9 cellular contexts compared by ENCODE assay signal in genomic region chr22:20885557-20886323, GRCh38. TPM values are rescaled to one million over a fixed set of nuclear protein-coding genes. Genes with fewer than 3 reads are reported as not detected.
DNase-seq lines count a peak whose midpoint lies in the region; ATAC-seq, FAIRE-seq and TF ChIP-seq lines count a peak whose summit lies in the region.
"Had no signal": no experiment of that assay in that cellular context is flagged by ENCODE, and none has a peak within 500 bp of the region (broad histone marks: within the 10 kb centered on the region; RNA-seq: fewer than 3 reads in every experiment).

No MANE protein-coding gene starts in this region.

- H3K4me1 ChIP-seq in neuronal stem cell (ENCODE audit: control insufficient read depth in 2 of 2, insufficient read depth in 1 of 2, low read depth in 1 of 2, low read length in 2 of 2) (peaks cover 0 to 3% of the 10 kb centered on the region in 2 donors), thyroid gland (no peaks in the 10 kb centered on the region)

- H3K36me3 Mint-ChIP-seq in activated naive CD4-positive, alpha-beta T cell treated with anti-CD3 and anti-CD28 coated beads for 36 hours (ENCODE audit: low read depth): peaks cover 23% of the 10 kb centered on the region

- FAIRE-seq in HTR-8/SVneo (lab: Jason Lieb, UNC): peak; percentile 72
- FAIRE-seq: TTC549 had no signal

- H3K9me3 Mint-ChIP-seq in activated naive CD4-positive, alpha-beta T cell treated with anti-CD3 and anti-CD28 coated beads for 36 hours: no peaks in the 10 kb centered on the region

- H3K18ac ChIP-seq in neuronal stem cell (ENCODE audit: low read length): no peak overlapping the region

- H3K4me2 ChIP-seq in neuronal stem cell (ENCODE audit: insufficient read depth, low read length, poor library complexity, severe bottlenecking): no peak overlapping the region

- H3K9me3 ChIP-seq in neuronal stem cell (replicated peaks in 1 of 2; ENCODE audit: control insufficient read depth in 2 of 2, insufficient read depth in 1 of 2, low read depth in 1 of 2, low read length in 2 of 2) (no peaks in the 10 kb centered on the region), thyroid gland (no peaks in the 10 kb centered on the region)

- H3K27me3 Mint-ChIP-seq in activated naive CD4-positive, alpha-beta T cell treated with anti-CD3 and anti-CD28 coated beads for 36 hours (ENCODE audit: low read depth): no peaks in the 10 kb centered on the region

- H2AK5ac ChIP-seq in neuronal stem cell (ENCODE audit: low read depth, low read length): no peak overlapping the region

- ATAC-seq in HG03571 (IDR thresholded peaks at IDR 0.05; ENCODE audit: unreplicated experiment): no peak

- intact Hi-C loops in activated naive CD4-positive, alpha-beta T cell treated with anti-CD3 and anti-CD28 coated beads for 36 hours (cut with micrococcal nuclease): no loop called here
- intact Hi-C loops in thyroid gland (cut with DNase I): no loop called here

- H2BK15ac ChIP-seq in neuronal stem cell (ENCODE audit: low read length): no peak overlapping the region

- H2AFZ ChIP-seq in neuronal stem cell (ENCODE audit: low read length): peak overlapping the region; percentile 45

- peak; percentile 87 for DNase-seq in D341Med (ENCODE audit: low spot score)
- peak; percentile 80 for DNase-seq in HTR-8/SVneo (ENCODE audit: insufficient read length, low spot score)
- DNase-seq in OCI-M2 (lab: John Stamatoyannopoulos, UW; ENCODE audit: unreplicated experiment): peak; percentile 49
- DNase-seq in activated naive CD4-positive, alpha-beta T cell treated with anti-CD3 and anti-CD28 coated beads for 36 hours: peak; percentile 55
- peak; percentile 66 for DNase-seq in globus pallidus (ENCODE audit: low spot score)
- peak; percentile 54 for DNase-seq in neuronal stem cell (ENCODE audit: low spot score)
- DNase-seq in thyroid gland: peak; percentile 75 to 80

- no peak overlapping the region for H2BK5ac ChIP-seq in neuronal stem cell (ENCODE audit: low read length)

- no peak overlapping the region for H3K4me3 Mint-ChIP-seq in activated naive CD4-positive, alpha-beta T cell treated with anti-CD3 and anti-CD28 coated beads for 36 hours

- peak overlapping the region; percentile 61 for H3K23ac ChIP-seq in neuronal stem cell (ENCODE audit: low read depth, low read length, poor library complexity)

- peak overlapping the region; percentile 58 for H4K8ac ChIP-seq in neuronal stem cell (ENCODE audit: low read depth, low read length)

- peak overlapping the region; percentile 19 for H3K27ac Mint-ChIP-seq in activated naive CD4-positive, alpha-beta T cell treated with anti-CD3 and anti-CD28 coated beads for 36 hours

- no peak overlapping the region for H3K14ac ChIP-seq in neuronal stem cell (ENCODE audit: low read length)

- no peak overlapping the region for H3K27ac ChIP-seq in neuronal stem cell (replicated peaks; ENCODE audit: low read length)
- no peak overlapping the region for H3K27ac ChIP-seq in thyroid gland

- H3K79me1 ChIP-seq in neuronal stem cell (ENCODE audit: low read depth, low read length): no peaks in the 10 kb centered on the region

- no peak overlapping the region for H3K4ac ChIP-seq in neuronal stem cell (ENCODE audit: low read length)

- no peaks in the 10 kb centered on the region for H3K27me3 ChIP-seq in neuronal stem cell (ENCODE audit: control insufficient read depth in 3 of 3, insufficient read depth in 3 of 3, low read depth in 1 of 3, low read length in 3 of 3)
- no peaks in the 10 kb centered on the region for H3K27me3 ChIP-seq in thyroid gland

- H3K4me1 Mint-ChIP-seq in activated naive CD4-positive, alpha-beta T cell treated with anti-CD3 and anti-CD28 coated beads for 36 hours (ENCODE audit: low read depth): no peaks in the 10 kb centered on the region

- H2BK120ac ChIP-seq in neuronal stem cell (ENCODE audit: low read depth, low read length): no peak overlapping the region

- H3K4me3 ChIP-seq in neuronal stem cell (ENCODE audit: low read length in 2 of 2) (no peak overlapping the region), thyroid gland (replicated peaks in 1 of 3) (no peak overlapping the region)

- CTCF ChIA-PET in activated naive CD4-positive, alpha-beta T cell treated with anti-CD3 and anti-CD28 coated beads for 36 hours (lab: Charles Lee): interaction anchor here (0.6 to 1.4 kb wide), 9 partner anchors 9 to 152 kb away, joined by 3 to 5 read pairs (median 3); no protein-coding TSS in a partner anchor

- H3K36me3 ChIP-seq in neuronal stem cell (replicated peaks in 1 of 2; ENCODE audit: control insufficient read depth in 2 of 2, insufficient read depth in 2 of 2, low read length in 2 of 2) (peaks cover 22 to 68% of the 10 kb centered on the region in 2 donors), thyroid gland (peaks cover 26 to 55% of the 10 kb centered on the region in 2 donors)

- no CpG with 5 or more reads among the region's 10 CpGs for WGBS in neuronal stem cell (ENCODE audit: extremely low coverage in 2 of 2, insufficient read length in 2 of 2, insufficient replicate concordance in 1 of 2), 2 donors
- 40 to 53% methylated on average over 10 of the region's 10 CpGs for WGBS in thyroid gland, 2 donors

- peak in 5 of 6 experiments; percentile 59 to 75 (median 70) for TF ChIP-seq CTCF in thyroid gland (IDR thresholded peaks at IDR 0.05)

- H2BK12ac ChIP-seq in neuronal stem cell (ENCODE audit: low read length): no peak overlapping the region

- no peak overlapping the region for H3K9ac ChIP-seq in neuronal stem cell (ENCODE audit: low read depth, low read length, poor library complexity)

- no peak overlapping the region for H4K91ac ChIP-seq in neuronal stem cell (ENCODE audit: low read depth, low read length, poor library complexity)

- TF ChIP-seq POLR2A in thyroid gland (IDR thresholded peaks at IDR 0.05): no peak

RNA-seq across cellular contexts. Expression of gene SNAP29, which starts 26.9 kb away (rescaled TPM):
- total RNA-seq in activated naive CD4-positive, alpha-beta T cell treated with anti-CD3 and anti-CD28 coated beads for 36 hours: 10 to 100 TPM; 22.1 to 24.2 TPM
- polyA plus RNA-seq in neuronal stem cell (2013, experiment 1 of 2): 25.2 TPM
- 23.6 TPM for polyA plus RNA-seq in neuronal stem cell (2013, experiment 2 of 2)
- 10 to 100 TPM; 17.1 to 21.1 (median 17.6) TPM for total RNA-seq in thyroid gland

RNA-seq across cellular contexts. Expression of gene PI4KA, which starts 27.1 kb away (rescaled TPM):
- 10 to 100 TPM; 55.0 to 63.7 TPM for total RNA-seq in activated naive CD4-positive, alpha-beta T cell treated with anti-CD3 and anti-CD28 coated beads for 36 hours
- 20.2 TPM for polyA plus RNA-seq in neuronal stem cell (2013, experiment 1 of 2)
- polyA plus RNA-seq in neuronal stem cell (2013, experiment 2 of 2): 20.8 TPM
- 100 to 1,000 TPM in 3 of 4 donors, 10 to 100 TPM in 1; 85.0 to 127 (median 101) TPM for total RNA-seq in thyroid gland

RNA-seq across cellular contexts. Expression of gene CRKL, which starts 31.5 kb away (rescaled TPM):
- total RNA-seq in activated naive CD4-positive, alpha-beta T cell treated with anti-CD3 and anti-CD28 coated beads for 36 hours: 10 to 100 TPM; 60.5 to 62.2 TPM
- 72.3 TPM for polyA plus RNA-seq in neuronal stem cell (2013, experiment 1 of 2)
- 74.4 TPM for polyA plus RNA-seq in neuronal stem cell (2013, experiment 2 of 2)
- 10 to 100 TPM; 38.5 to 47.8 (median 42.1) TPM for total RNA-seq in thyroid gland
